ENCODE assay signal across 24 cellular contexts in the genomic region with DNA sequence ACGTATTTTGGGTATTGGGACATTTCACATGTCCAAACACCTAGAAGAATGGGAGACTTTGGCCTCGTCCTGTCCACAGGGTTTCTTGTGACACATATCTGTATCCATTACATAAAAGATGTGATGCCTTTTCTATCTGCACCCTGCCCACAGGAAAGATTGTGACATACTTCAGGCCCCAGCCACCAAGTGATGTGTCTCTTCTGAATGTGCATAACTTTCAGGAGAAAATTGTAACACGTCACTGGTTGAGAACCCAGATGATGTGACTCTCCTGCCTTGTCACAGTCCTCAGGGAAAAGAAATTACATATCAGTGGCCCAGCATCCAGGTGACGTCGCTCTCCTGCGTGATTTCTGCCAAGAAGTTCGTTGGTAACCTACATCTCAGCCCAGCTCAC.
"Had no signal": no experiment of that assay in that cellular context is flagged by ENCODE, and none has a peak within 500 bp of the region (broad histone marks: within the 10 kb centered on the region; RNA-seq: fewer than 3 reads in every experiment).

No MANE protein-coding gene starts in this region.

- H3K4me3 ChIP-seq: dorsolateral prefrontal cortex, esophagus squamous epithelium, heart right ventricle, left lung, lower lobe of right lung, sigmoid colon, suprapubic skin, transverse colon, vagina had no signal

- H3K4me1 Mint-ChIP-seq: stimulated activated memory B cell treated with anti-CD40 and anti-IgM and Interleukin-4, amounts not matched to agents 10 μg/mL and 1 μg/mL and 100 μg/mL, for 72 hours had no signal

- ATAC-seq: heart right ventricle; left cardiac atrium; left lung; lower lobe of right lung; natural killer cell; stimulated activated memory B cell treated with anti-CD40 and anti-IgM and Interleukin-4, amounts not matched to agents 10 μg/mL and 1 μg/mL and 100 μg/mL, for 72 hours had no signal

- H3K4me3 Mint-ChIP-seq: memory B cell; natural killer cell; stimulated activated memory B cell treated with anti-CD40 and anti-IgM and Interleukin-4, amounts not matched to agents 10 μg/mL and 1 μg/mL and 100 μg/mL, for 72 hours; stimulated activated naive CD8-positive, alpha-beta T cell treated with anti-CD3 and anti-CD28 coated beads, Interleukin-15, Interleukin-2, amounts not matched to agents 100 ng/mL and 50 ng/mL, for 24 hours had no signal

- H3K9me3 Mint-ChIP-seq: memory B cell, natural killer cell had no signal

- H3K27ac Mint-ChIP-seq: memory B cell; natural killer cell; progenitor cell of endocrine pancreas; stimulated activated memory B cell treated with anti-CD40 and anti-IgM and Interleukin-4, amounts not matched to agents 10 μg/mL and 1 μg/mL and 100 μg/mL, for 72 hours; stimulated activated naive CD8-positive, alpha-beta T cell treated with anti-CD3 and anti-CD28 coated beads, Interleukin-15, Interleukin-2, amounts not matched to agents 100 ng/mL and 50 ng/mL, for 24 hours had no signal

- H3K27ac ChIP-seq: dorsolateral prefrontal cortex, esophagus squamous epithelium, heart right ventricle, left lung, lower lobe of right lung, neutrophil, parathyroid adenoma, sigmoid colon, suprapubic skin, transverse colon, vagina had no signal

- DNase-seq: cerebellar nuclear complex; dorsolateral prefrontal cortex; effector CD4-positive, alpha-beta T cell; esophagus squamous epithelium; foreskin melanocyte; glutamatergic neuron; heart right ventricle; hippocampal formation; left cardiac atrium; left lung; lower lobe of right lung; natural killer cell; sigmoid colon; stimulated activated CD4-positive, alpha-beta T cell treated with anti-CD3 and anti-CD28 coated beads, Interleukin-2, amount 100 ng/mL, for 24 hours; stimulated activated CD4-positive, alpha-beta T cell treated with anti-CD3 and anti-CD28 coated beads, Interleukin-4, amount 100 ng/mL, for 24 hours; transverse colon had no signal

- H3K79me2 ChIP-seq: parathyroid adenoma had no signal

- H3K27me3 Mint-ChIP-seq: memory B cell; progenitor cell of endocrine pancreas; stimulated activated memory B cell treated with anti-CD40 and anti-IgM and Interleukin-4, amounts not matched to agents 10 μg/mL and 1 μg/mL and 100 μg/mL, for 72 hours; stimulated activated naive CD8-positive, alpha-beta T cell treated with anti-CD3 and anti-CD28 coated beads, Interleukin-15, Interleukin-2, amounts not matched to agents 100 ng/mL and 50 ng/mL, for 24 hours had no signal

- H3K9me3 ChIP-seq: esophagus squamous epithelium, lower lobe of right lung, neutrophil, sigmoid colon, suprapubic skin, transverse colon, vagina had no signal

- H3K27me3 ChIP-seq: dorsolateral prefrontal cortex, esophagus squamous epithelium, heart right ventricle, left lung, neutrophil, sigmoid colon, suprapubic skin, transverse colon, vagina had no signal

- H3K36me3 ChIP-seq: heart right ventricle, lower lobe of right lung, neutrophil, sigmoid colon, transverse colon, vagina had no signal

- H2AFZ ChIP-seq: parathyroid adenoma had no signal

- H3K9ac ChIP-seq: parathyroid adenoma had no signal

- H3K4me1 ChIP-seq: esophagus squamous epithelium, heart right ventricle, left lung, lower lobe of right lung, parathyroid adenoma, sigmoid colon, suprapubic skin, transverse colon, vagina had no signal
